In genomic region chr1:29352719-29353420, GRCh38 we compare ENCODE assay signal across 14 cellular contexts.
DNase-seq lines count a peak whose midpoint lies in the region; TF ChIP-seq lines count a peak whose summit lies in the region.
"Had no signal": no experiment of that assay in that cellular context is flagged by ENCODE, and none has a peak within 500 bp of the region (broad histone marks: within the 10 kb centered on the region; RNA-seq: fewer than 3 reads in every experiment).

No MANE protein-coding gene starts in this region.

- no peaks in the 10 kb centered on the region for H3K4me1 ChIP-seq in HEK293 (ENCODE audit: control insufficient read depth, insufficient read depth, low read length)
- H3K4me1 ChIP-seq in endodermal cell (ENCODE audit: control insufficient read depth, insufficient read depth, low read length): no peaks in the 10 kb centered on the region
- H3K4me1 ChIP-seq: Caco-2 had no signal

- no peaks in the 10 kb centered on the region for H3K9me3 ChIP-seq in HEK293 (ENCODE audit: control insufficient read depth, insufficient read depth, low read depth, low read length)
- no peaks in the 10 kb centered on the region for H3K9me3 ChIP-seq in endodermal cell (ENCODE audit: control insufficient read depth, low read length)
- H3K9me3 ChIP-seq: BLaER1 treated with 17β-estradiol and CSF1 and Interleukin-3, amounts not matched to agents 10 nM and 100 nM; Caco-2 had no signal

- CTCF ChIA-PET in HEK293 (lab: Yijun Ruan, JAX): interaction anchor here (0.6 to 2.2 kb wide), 3 partner anchors 12 to 392 kb away, joined by 3 to 5 read pairs (median 3); no protein-coding TSS in a partner anchor
- CTCF ChIA-PET in MCF 10A (lab: Yijun Ruan, JAX): no interaction called here

- intact Hi-C loops in activated T-helper 1 cell treated with anti-CD3 and anti-CD28 coated beads, Interleukin-12 subunit alpha, Interleukin-12 subunit beta, Interleukin-2, Interleukin-4 antibody, amounts not matched to agents 30 ng/mL and 10 ng/mL and 1 ng/mL, durations not matched to agents 14 hours and 24 hours and 36 hours (cut with micrococcal nuclease): no loop called here
- intact Hi-C loops in MCF 10A (cut with micrococcal nuclease): no loop called here

- TF ChIP-seq CTCF in HEK293 (tag by site-specific recombination; IDR thresholded peaks at IDR 0.05) (no peak), endodermal cell (conservative IDR thresholded peaks at IDR 0.05) (no peak), MCF 10A (IDR thresholded peaks at IDR 0.05; ENCODE audit: unreplicated experiment) (no peak)

- H3K36me3 Mint-ChIP-seq in endodermal cell (ENCODE audit: low read depth) (no peaks in the 10 kb centered on the region), MCF 10A (ENCODE audit: insufficient read depth, unreplicated experiment) (no peaks in the 10 kb centered on the region)
- no peaks in the 10 kb centered on the region for H3K36me3 Mint-ChIP-seq in activated T-helper 1 cell treated with anti-CD3 and anti-CD28 coated beads, Interleukin-12 subunit alpha, Interleukin-12 subunit beta, Interleukin-2, Interleukin-4 antibody, amounts not matched to agents 30 ng/mL and 10 ng/mL and 1 ng/mL, durations not matched to agents 14 hours and 24 hours and 36 hours (ENCODE audit: low read depth)
- H3K36me3 Mint-ChIP-seq: CD4-positive, CD25-positive, alpha-beta regulatory T cell; IgD-negative memory B cell had no signal

- peaks cover 6% of the 10 kb centered on the region for H3K27me3 ChIP-seq in endodermal cell (ENCODE audit: control insufficient read depth, insufficient read depth, low read length, poor library complexity, severe bottlenecking)
- H3K27me3 ChIP-seq: BLaER1 treated with 17β-estradiol and CSF1 and Interleukin-3, amounts not matched to agents 10 nM and 100 nM had no signal

- H3K36me3 ChIP-seq in HEK293 (ENCODE audit: control insufficient read depth in 2 of 2, insufficient read depth in 1 of 2, low read length in 2 of 2): no peaks in the 10 kb centered on the region
- no peaks in the 10 kb centered on the region for H3K36me3 ChIP-seq in endodermal cell (ENCODE audit: control insufficient read depth, insufficient read depth, low read length)
- H3K36me3 ChIP-seq: BLaER1 treated with 17β-estradiol and CSF1 and Interleukin-3, amounts not matched to agents 10 nM and 100 nM had no signal

- whole genome bisulfite sequencing in endodermal cell (ENCODE audit: insufficient coverage in 1 of 2, insufficient read length in 1 of 2), 2 experiments: 83 to 93% methylated on average over 2 to 4 of the region's 4 CpGs

- peaks cover 32% of the 10 kb centered on the region for H3K27me3 Mint-ChIP-seq in endodermal cell (ENCODE audit: insufficient read depth)
- peaks cover 13% of the 10 kb centered on the region for H3K27me3 Mint-ChIP-seq in activated T-helper 1 cell treated with anti-CD3 and anti-CD28 coated beads, Interleukin-12 subunit alpha, Interleukin-12 subunit beta, Interleukin-2, Interleukin-4 antibody, amounts not matched to agents 30 ng/mL and 10 ng/mL and 1 ng/mL, durations not matched to agents 14 hours and 24 hours and 36 hours (ENCODE audit: insufficient read depth)
- H3K27me3 Mint-ChIP-seq in MCF 10A (ENCODE audit: insufficient read depth, unreplicated experiment): peaks cover 28% of the 10 kb centered on the region

- BruUV-seq in MCF 10A (replicated peaks; lab: Mats Ljungman, UMichigan): no TSS peak

- H3K27ac ChIP-seq in HEK293 (ENCODE audit: extremely low read depth, low read depth, low read length) (no peak overlapping the region), endodermal cell (ENCODE audit: low read depth, low read length) (no peak overlapping the region)
- H3K27ac ChIP-seq: BLaER1 treated with 17β-estradiol and CSF1 and Interleukin-3, amounts not matched to agents 10 nM and 100 nM had no signal

- no peaks in the 10 kb centered on the region for H3K9me3 Mint-ChIP-seq in endodermal cell
- H3K9me3 Mint-ChIP-seq in activated T-helper 1 cell treated with anti-CD3 and anti-CD28 coated beads, Interleukin-12 subunit alpha, Interleukin-12 subunit beta, Interleukin-2, Interleukin-4 antibody, amounts not matched to agents 30 ng/mL and 10 ng/mL and 1 ng/mL, durations not matched to agents 14 hours and 24 hours and 36 hours: no peaks in the 10 kb centered on the region
- H3K9me3 Mint-ChIP-seq in MCF 10A (ENCODE audit: unreplicated experiment): peaks cover 10% of the 10 kb centered on the region
- H3K9me3 Mint-ChIP-seq: CD4-positive, CD25-positive, alpha-beta regulatory T cell; H9 had no signal

- DNase-seq in NCI-H82 (lab: John Stamatoyannopoulos, UW): peak; percentile 90
- peak; percentile 10 for DNase-seq in endodermal cell
- no peak for DNase-seq in CD1c-positive myeloid dendritic cell (ENCODE audit: extremely low spot score)
- no peak for DNase-seq in activated T-helper 1 cell treated with anti-CD3 and anti-CD28 coated beads, Interleukin-12 subunit alpha, Interleukin-12 subunit beta, Interleukin-2, Interleukin-4 antibody, amounts not matched to agents 30 ng/mL and 10 ng/mL and 1 ng/mL, durations not matched to agents 14 hours and 24 hours and 36 hours (ENCODE audit: low spot score)
- no peak for DNase-seq in MCF 10A (ENCODE audit: unreplicated experiment)
- DNase-seq: Caco-2; CD4-positive, CD25-positive, alpha-beta regulatory T cell; DMS79 treated with DMSO at 0.1 percent for 48 hours; GF-D8 had no signal

- POLR2A ChIA-PET in HEK293 (lab: Yijun Ruan, JAX): no interaction called here
- POLR2A ChIA-PET in MCF 10A (lab: Yijun Ruan, JAX): no interaction called here

- H3K4me3 ChIP-seq in HEK293 (ENCODE audit: low read depth, low read length): no peak overlapping the region
- H3K4me3 ChIP-seq in endodermal cell (ENCODE audit: low read length): no peak overlapping the region
- H3K4me3 ChIP-seq: BLaER1 treated with 17β-estradiol and CSF1 and Interleukin-3, amounts not matched to agents 10 nM and 100 nM had no signal

- H3K4me1 Mint-ChIP-seq in endodermal cell (no peaks in the 10 kb centered on the region), MCF 10A (ENCODE audit: insufficient read depth, unreplicated experiment) (peaks cover 9% of the 10 kb centered on the region)
- H3K4me1 Mint-ChIP-seq in activated T-helper 1 cell treated with anti-CD3 and anti-CD28 coated beads, Interleukin-12 subunit alpha, Interleukin-12 subunit beta, Interleukin-2, Interleukin-4 antibody, amounts not matched to agents 30 ng/mL and 10 ng/mL and 1 ng/mL, durations not matched to agents 14 hours and 24 hours and 36 hours (ENCODE audit: low read depth): no peaks in the 10 kb centered on the region
- H3K4me1 Mint-ChIP-seq: B cell had no signal

- H3K4me3 Mint-ChIP-seq in endodermal cell (no peak overlapping the region), MCF 10A (ENCODE audit: unreplicated experiment) (no peak overlapping the region)
- no peak overlapping the region for H3K4me3 Mint-ChIP-seq in activated T-helper 1 cell treated with anti-CD3 and anti-CD28 coated beads, Interleukin-12 subunit alpha, Interleukin-12 subunit beta, Interleukin-2, Interleukin-4 antibody, amounts not matched to agents 30 ng/mL and 10 ng/mL and 1 ng/mL, durations not matched to agents 14 hours and 24 hours and 36 hours
- H3K4me3 Mint-ChIP-seq: B cell; CD4-positive, CD25-positive, alpha-beta regulatory T cell; H9; IgD-negative memory B cell had no signal

- no peak overlapping the region for H3K9ac ChIP-seq in endodermal cell (ENCODE audit: extremely low read depth, low read length, poor library complexity, severe bottlenecking)
- H3K9ac ChIP-seq: BLaER1 treated with 17β-estradiol and CSF1 and Interleukin-3, amounts not matched to agents 10 nM and 100 nM had no signal

- no peak overlapping the region for H3K27ac Mint-ChIP-seq in endodermal cell
- no peak overlapping the region for H3K27ac Mint-ChIP-seq in activated T-helper 1 cell treated with anti-CD3 and anti-CD28 coated beads, Interleukin-12 subunit alpha, Interleukin-12 subunit beta, Interleukin-2, Interleukin-4 antibody, amounts not matched to agents 30 ng/mL and 10 ng/mL and 1 ng/mL, durations not matched to agents 14 hours and 24 hours and 36 hours
- H3K27ac Mint-ChIP-seq in MCF 10A (ENCODE audit: low read depth, unreplicated experiment): no peak overlapping the region
- H3K27ac Mint-ChIP-seq: B cell; CD4-positive, CD25-positive, alpha-beta regulatory T cell; H9; IgD-negative memory B cell had no signal

TF ChIP-seq in HEK293, 187 proteins besides CTCF, POLR2A, EP300 and RAD21:
- TF ChIP-seq ZFHX2 (tag by site-specific recombination; conservative IDR thresholded peaks at IDR 0.05): peak; percentile 73
- TF ChIP-seq EGR2 (tag by site-specific recombination; IDR thresholded peaks at IDR 0.05; ENCODE audit: low read depth): peak; percentile 90
- TF ChIP-seq ZSCAN18 (tag by site-specific recombination; IDR thresholded peaks at IDR 0.05): no peak

Comparison
In these comparisons a context has a peak if more than half of its experiments do, and no peak if none do; other contexts are left out.
1. DNase-seq: peak in NCI-H82 (single experiment) and endodermal cell (single experiment); none in CD1c-positive myeloid dendritic cell (single experiment), activated T-helper 1 cell treated with anti-CD3 and anti-CD28 coated beads, Interleukin-12 subunit alpha, Interleukin-12 subunit beta, Interleukin-2, Interleukin-4 antibody, amounts not matched to agents 30 ng/mL and 10 ng/mL and 1 ng/mL, durations not matched to agents 14 hours and 24 hours and 36 hours (single experiment) and MCF 10A (single experiment).